11 cellular contexts compared by ENCODE assay signal in genomic region chr16:77359065-77359502, GRCh38.
A peak's percentile ranks its signal among the peaks of the same experiment; 100 is the strongest.
DNase-seq lines count a peak whose midpoint lies in the region; TF ChIP-seq lines count a peak whose summit lies in the region.
"Had no signal": no experiment of that assay in that cellular context is flagged by ENCODE, and none has a peak within 500 bp of the region (broad histone marks: within the 10 kb centered on the region; RNA-seq: fewer than 3 reads in every experiment).

No MANE protein-coding gene starts in this region.

- intact Hi-C loops in prostate gland (cut with DNase I) (loop anchor here (10.0 kb wide), 1 partner anchor 64 kb away; no protein-coding TSS in a partner anchor), cardiac septum (cut with DNase I) (no loop called here)

- H3K4me3 ChIP-seq in GM23248 (no peak overlapping the region), prostate gland (no peak overlapping the region)

- TF ChIP-seq CTCF in prostate gland (IDR thresholded peaks at IDR 0.05) = no peak

- H3K9me3 ChIP-seq in GM23248 (ENCODE audit: low read depth) (no peaks in the 10 kb centered on the region), prostate gland (no peaks in the 10 kb centered on the region)
- H3K9me3 ChIP-seq: neutrophil had no signal

- H3K4me1 ChIP-seq in GM23248 (ENCODE audit: insufficient read depth) (no peaks in the 10 kb centered on the region), prostate gland (replicated peaks) (no peaks in the 10 kb centered on the region)

- no peaks in the 10 kb centered on the region for H3K36me3 ChIP-seq in GM23248 (ENCODE audit: low read depth)
- no peaks in the 10 kb centered on the region for H3K36me3 ChIP-seq in prostate gland
- H3K36me3 ChIP-seq: neutrophil had no signal

- no peaks in the 10 kb centered on the region for H4K20me1 ChIP-seq in GM23248 (ENCODE audit: insufficient read depth)

- no peaks in the 10 kb centered on the region for H3K9me2 ChIP-seq in GM23248 (ENCODE audit: insufficient read depth)

- H3K79me2 ChIP-seq in GM23248 (ENCODE audit: insufficient read depth) = no peaks in the 10 kb centered on the region

- in situ Hi-C loops in GM23248 (cut with MboI) = no loop called here

- no peak for TF ChIP-seq POLR2A in prostate gland (IDR thresholded peaks at IDR 0.05)

- no peak overlapping the region for H3K9ac ChIP-seq in GM23248

- H3K27me3 ChIP-seq in GM23248 (replicated peaks; ENCODE audit: insufficient read depth) (peaks cover 9% of the 10 kb centered on the region; the same call in 1 of the 2 replicates), prostate gland (replicated peaks; ENCODE audit: insufficient read depth) (no peaks in the 10 kb centered on the region)
- H3K27me3 ChIP-seq: neutrophil had no signal

- H3K27ac ChIP-seq in GM23248 = no peak overlapping the region
- H3K27ac ChIP-seq in prostate gland = no peak overlapping the region
- H3K27ac ChIP-seq: neutrophil had no signal

- no peaks in the 10 kb centered on the region for H3F3A ChIP-seq in GM23248 (ENCODE audit: insufficient read depth)

- DNase-seq in GM23248 (peak; percentile 24), NCI-H774 (lab: John Stamatoyannopoulos, UW) (peak; percentile 38), fibroblast of peridontal ligament (ENCODE audit: extremely low read depth) (peak; percentile 34), prostate gland (ENCODE audit: low spot score) (peak; percentile 29), cardiac septum (ENCODE audit: low spot score) (no peak), NK-92 (lab: John Stamatoyannopoulos, UW; ENCODE audit: unreplicated experiment) (no peak)
- DNase-seq in stimulated activated naive CD4-positive, alpha-beta T cell (lab: John Stamatoyannopoulos, UW) = no peak
- DNase-seq in activated CD4-positive, CD25-positive, alpha-beta regulatory T cell (lab: John Stamatoyannopoulos, UW) = no peak
- DNase-seq: activated CD8-positive, alpha-beta T cell treated with anti-CD3 and anti-CD28 coated beads, Interleukin-2, amount 10 ng/mL, durations not matched to agents 7 days and 5 days; GDM1 had no signal

- WGBS in GM23248 (ENCODE audit: low coverage in 1 of 2, low lambda C conversion rate in 2 of 2, missing lambda C conversion rate in 2 of 2), 2 experiments = 52 to 59% methylated on average over 4 of the region's 4 CpGs
- WGBS in prostate gland = 13% methylated on average over 4 of the region's 4 CpGs

- H2AFZ ChIP-seq in GM23248 = no peak overlapping the region

- no peak overlapping the region for H3K4me2 ChIP-seq in GM23248 (ENCODE audit: unreplicated experiment)

Comparison
In these comparisons a context has a peak if more than half of its experiments do, and no peak if none do; other contexts are left out.
1. DNase-seq: peak in GM23248 (single experiment), NCI-H774 (single experiment), fibroblast of peridontal ligament (single experiment) and prostate gland (single experiment); none in cardiac septum (single experiment), stimulated activated naive CD4-positive, alpha-beta T cell (0 of 6), NK-92 (single experiment) and activated CD4-positive, CD25-positive, alpha-beta regulatory T cell (0 of 4).